Comparison of ENCODE assay signal across 1 cellular context in genomic region chr3:160399347-160400047, GRCh38.
TF ChIP-seq lines count a peak whose summit lies in the region.

Gene SMC4 (plus strand): TSS chr3:160399650. CDS start chr3:160400827, 1,177 bp downstream.

TF ChIP-seq in HepG2, 621 proteins besides CTCF, POLR2A, EP300 and RAD21 (continued from another document and continues in another):
- TF ChIP-seq PRDM4 (CRISPR knock-in tag; IDR thresholded peaks at IDR 0.05; ENCODE audit: borderline replicate concordance) (no peak), AKAP8 (CRISPR knock-in tag; IDR thresholded peaks at IDR 0.05) (no peak), NR2F2 (IDR thresholded peaks at IDR 0.05; ENCODE audit: borderline replicate concordance, low read depth) (peak; percentile 35; the same call in 1 of the 2 replicates), TSC22D2 (CRISPR knock-in tag; IDR thresholded peaks at IDR 0.05; ENCODE audit: borderline replicate concordance) (no peak), XRCC5 (optimal IDR thresholded peaks at IDR 0.05; ENCODE audit: low read length) (no peak), SMAD3 (CRISPR knock-in tag; IDR thresholded peaks at IDR 0.05) (no peak), ZFX (CRISPR knock-in tag; IDR thresholded peaks at IDR 0.05; ENCODE audit: low read depth) (peak; percentile 73; the same call in 1 of the 2 replicates), IKZF1 (IDR thresholded peaks at IDR 0.05) (no peak), ZNF33A (CRISPR knock-in tag; IDR thresholded peaks at IDR 0.05; ENCODE audit: borderline replicate concordance) (no peak), ZNF484 (CRISPR knock-in tag; IDR thresholded peaks at IDR 0.05; ENCODE audit: borderline replicate concordance, low read depth) (no peak), POGK (CRISPR knock-in tag; conservative IDR thresholded peaks at IDR 0.05) (peak; percentile 64; the same call in 1 of the 2 replicates), NCOA5 (CRISPR knock-in tag; IDR thresholded peaks at IDR 0.05) (no peak), ELF4 (CRISPR knock-in tag; IDR thresholded peaks at IDR 0.05; ENCODE audit: borderline replicate concordance) (no peak), GZF1 (CRISPR knock-in tag; IDR thresholded peaks at IDR 0.05) (no peak), SAP130 (CRISPR knock-in tag; IDR thresholded peaks at IDR 0.05; ENCODE audit: low read depth) (peak; percentile 98), ZNF282 (IDR thresholded peaks at IDR 0.05; ENCODE audit: partially characterized antibody) (no peak), ZNF280D (CRISPR knock-in tag; IDR thresholded peaks at IDR 0.05) (no peak), SOX5 (CRISPR knock-in tag; IDR thresholded peaks at IDR 0.05; ENCODE audit: borderline replicate concordance) (no peak), HMGA1 (CRISPR knock-in tag; conservative IDR thresholded peaks at IDR 0.05) (no peak), ZNF224 (CRISPR knock-in tag; IDR thresholded peaks at IDR 0.05) (no peak), MTF1 (CRISPR knock-in tag; IDR thresholded peaks at IDR 0.05) (no peak), ZNF256 (CRISPR knock-in tag; conservative IDR thresholded peaks at IDR 0.05) (0 out of 2 replicates have a peak, but pooled peaks have one; percentile 18), HNF4G (IDR thresholded peaks at IDR 0.05; ENCODE audit: borderline replicate concordance, low read depth, low read length) (no peak), HNF4G (CRISPR knock-in tag; IDR thresholded peaks at IDR 0.05; ENCODE audit: borderline replicate concordance, low read depth) (no peak), GATAD1 (CRISPR knock-in tag; IDR thresholded peaks at IDR 0.05) (peak; percentile 83), GABPB1 (CRISPR knock-in tag; IDR thresholded peaks at IDR 0.05) (peak; percentile 78), ZBTB3 (CRISPR knock-in tag; IDR thresholded peaks at IDR 0.05; ENCODE audit: borderline replicate concordance, low read depth) (no peak), ZFP36L2 (CRISPR knock-in tag; IDR thresholded peaks at IDR 0.05) (no peak), RARG (CRISPR knock-in tag; IDR thresholded peaks at IDR 0.05; ENCODE audit: low read depth) (no peak), STAG1 (CRISPR knock-in tag; IDR thresholded peaks at IDR 0.05) (no peak), JARID2 (CRISPR knock-in tag; IDR thresholded peaks at IDR 0.05; ENCODE audit: insufficient replicate concordance) (no peak), ZNF343 (CRISPR knock-in tag; IDR thresholded peaks at IDR 0.05) (no peak), ZNF564 (CRISPR knock-in tag; IDR thresholded peaks at IDR 0.05) (no peak; the same call in 1 of the 2 replicates), TAF15 (IDR thresholded peaks at IDR 0.05; ENCODE audit: low read depth, low read length, poor library complexity, severe bottlenecking) (no peak), HDAC6 (IDR thresholded peaks at IDR 0.05; ENCODE audit: low read depth, low read length) (no peak), ZNF660 (CRISPR knock-in tag; IDR thresholded peaks at IDR 0.05; ENCODE audit: borderline replicate concordance, low read depth) (no peak), RFX3 (CRISPR knock-in tag; IDR thresholded peaks at IDR 0.05) (no peak), ZNF557 (CRISPR knock-in tag; IDR thresholded peaks at IDR 0.05) (no peak), LCORL (IDR thresholded peaks at IDR 0.05) (no peak), LCORL (CRISPR knock-in tag; IDR thresholded peaks at IDR 0.05) (no peak; the same call in 1 of the 2 replicates), ZNF234 (CRISPR knock-in tag; conservative IDR thresholded peaks at IDR 0.05) (no peak), ZNF782 (CRISPR knock-in tag; IDR thresholded peaks at IDR 0.05; ENCODE audit: borderline replicate concordance) (no peak), ZNF550 (CRISPR knock-in tag; IDR thresholded peaks at IDR 0.05; ENCODE audit: borderline replicate concordance) (no peak), SIX1 (CRISPR knock-in tag; IDR thresholded peaks at IDR 0.05; ENCODE audit: borderline replicate concordance) (no peak), ZXDC (CRISPR knock-in tag; IDR thresholded peaks at IDR 0.05) (no peak), NFIC (IDR thresholded peaks at IDR 0.05; ENCODE audit: low read length) (0 out of 2 replicates have a peak, but pooled peaks have one; percentile 48), ADNP (CRISPR knock-in tag; IDR thresholded peaks at IDR 0.05) (no peak), TEAD3 (CRISPR knock-in tag; optimal IDR thresholded peaks at IDR 0.05; ENCODE audit: borderline replicate concordance) (no peak), RCOR2 (CRISPR knock-in tag; IDR thresholded peaks at IDR 0.05) (no peak), IRX3 (CRISPR knock-in tag; IDR thresholded peaks at IDR 0.05; ENCODE audit: borderline replicate concordance, low read depth) (peak; percentile 43; the same call in 1 of the 2 replicates)
- TF ChIP-seq, protein P1, sequence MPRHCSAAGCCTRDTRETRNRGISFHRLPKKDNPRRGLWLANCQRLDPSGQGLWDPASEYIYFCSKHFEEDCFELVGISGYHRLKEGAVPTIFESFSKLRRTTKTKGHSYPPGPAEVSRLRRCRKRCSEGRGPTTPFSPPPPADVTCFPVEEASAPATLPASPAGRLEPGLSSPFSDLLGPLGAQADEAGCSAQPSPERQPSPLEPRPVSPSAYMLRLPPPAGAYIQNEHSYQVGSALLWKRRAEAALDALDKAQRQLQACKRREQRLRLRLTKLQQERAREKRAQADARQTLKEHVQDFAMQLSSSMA (CRISPR knock-in tag; IDR thresholded peaks at IDR 0.05), result no peak
- TF ChIP-seq, protein P2, sequence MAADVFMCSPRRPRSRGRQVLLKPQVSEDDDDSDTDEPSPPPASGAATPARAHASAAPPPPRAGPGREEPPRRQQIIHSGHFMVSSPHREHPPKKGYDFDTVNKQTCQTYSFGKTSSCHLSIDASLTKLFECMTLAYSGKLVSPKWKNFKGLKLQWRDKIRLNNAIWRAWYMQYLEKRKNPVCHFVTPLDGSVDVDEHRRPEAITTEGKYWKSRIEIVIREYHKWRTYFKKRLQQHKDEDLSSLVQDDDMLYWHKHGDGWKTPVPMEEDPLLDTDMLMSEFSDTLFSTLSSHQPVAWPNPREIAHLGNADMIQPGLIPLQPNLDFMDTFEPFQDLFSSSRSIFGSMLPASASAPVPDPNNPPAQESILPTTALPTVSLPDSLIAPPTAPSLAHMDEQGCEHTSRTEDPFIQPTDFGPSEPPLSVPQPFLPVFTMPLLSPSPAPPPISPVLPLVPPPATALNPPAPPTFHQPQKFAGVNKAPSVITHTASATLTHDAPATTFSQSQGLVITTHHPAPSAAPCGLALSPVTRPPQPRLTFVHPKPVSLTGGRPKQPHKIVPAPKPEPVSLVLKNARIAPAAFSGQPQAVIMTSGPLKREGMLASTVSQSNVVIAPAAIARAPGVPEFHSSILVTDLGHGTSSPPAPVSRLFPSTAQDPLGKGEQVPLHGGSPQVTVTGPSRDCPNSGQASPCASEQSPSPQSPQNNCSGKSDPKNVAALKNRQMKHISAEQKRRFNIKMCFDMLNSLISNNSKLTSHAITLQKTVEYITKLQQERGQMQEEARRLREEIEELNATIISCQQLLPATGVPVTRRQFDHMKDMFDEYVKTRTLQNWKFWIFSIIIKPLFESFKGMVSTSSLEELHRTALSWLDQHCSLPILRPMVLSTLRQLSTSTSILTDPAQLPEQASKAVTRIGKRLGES (CRISPR knock-in tag; IDR thresholded peaks at IDR 0.05; ENCODE audit: borderline replicate concordance), result no peak
- TF ChIP-seq, protein P3, sequence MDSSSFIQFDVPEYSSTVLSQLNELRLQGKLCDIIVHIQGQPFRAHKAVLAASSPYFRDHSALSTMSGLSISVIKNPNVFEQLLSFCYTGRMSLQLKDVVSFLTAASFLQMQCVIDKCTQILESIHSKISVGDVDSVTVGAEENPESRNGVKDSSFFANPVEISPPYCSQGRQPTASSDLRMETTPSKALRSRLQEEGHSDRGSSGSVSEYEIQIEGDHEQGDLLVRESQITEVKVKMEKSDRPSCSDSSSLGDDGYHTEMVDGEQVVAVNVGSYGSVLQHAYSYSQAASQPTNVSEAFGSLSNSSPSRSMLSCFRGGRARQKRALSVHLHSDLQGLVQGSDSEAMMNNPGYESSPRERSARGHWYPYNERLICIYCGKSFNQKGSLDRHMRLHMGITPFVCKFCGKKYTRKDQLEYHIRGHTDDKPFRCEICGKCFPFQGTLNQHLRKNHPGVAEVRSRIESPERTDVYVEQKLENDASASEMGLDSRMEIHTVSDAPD (CRISPR knock-in tag; IDR thresholded peaks at IDR 0.05), result no peak
- TF ChIP-seq, protein P4, sequence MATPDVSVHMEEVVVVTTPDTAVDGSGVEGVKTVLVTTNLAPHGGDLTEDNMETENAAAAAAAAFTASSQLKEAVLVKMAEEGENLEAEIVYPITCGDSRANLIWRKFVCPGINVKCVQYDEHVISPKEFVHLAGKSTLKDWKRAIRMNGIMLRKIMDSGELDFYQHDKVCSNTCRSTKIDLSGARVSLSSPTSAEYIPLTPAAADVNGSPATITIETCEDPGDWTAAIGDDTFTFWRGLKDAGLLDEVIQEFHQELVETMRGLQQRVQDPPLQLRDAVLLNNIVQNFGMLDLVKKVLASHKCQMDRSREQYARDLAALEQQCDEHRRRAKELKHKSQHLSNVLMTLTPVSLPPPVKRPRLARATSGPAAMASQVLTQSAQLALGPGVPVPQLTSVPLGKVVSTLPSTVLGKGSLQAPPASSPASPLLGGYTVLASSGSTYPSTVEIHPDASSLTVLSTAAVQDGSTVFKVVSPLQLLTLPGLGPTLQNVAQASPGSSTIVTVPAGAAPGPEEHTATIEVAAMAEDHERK (CRISPR knock-in tag; IDR thresholded peaks at IDR 0.05; ENCODE audit: low read depth), result no peak
